1 cellular context compared by ENCODE assay signal in genomic region chr7:39085189-39085588, GRCh38.
TF ChIP-seq lines count a peak whose summit lies in the region.

No MANE protein-coding gene starts in this region.

TF ChIP-seq in GM23338, 12 proteins besides CTCF, POLR2A, EP300 and RAD21 (continued from another document):
- TF ChIP-seq REST (IDR thresholded peaks at IDR 0.05; ENCODE audit: unreplicated experiment), result no peak
- TF ChIP-seq JUNB (IDR thresholded peaks at IDR 0.05; ENCODE audit: unreplicated experiment), result no peak
- no peak for TF ChIP-seq ZNF114 (CRISPR knock-in tag; IDR thresholded peaks at IDR 0.05)
- no peak for TF ChIP-seq ZNF331 (CRISPR knock-in tag; IDR thresholded peaks at IDR 0.05; ENCODE audit: low read depth)
